Comparison of ENCODE assay signal across 8 cellular contexts in the genomic region with DNA sequence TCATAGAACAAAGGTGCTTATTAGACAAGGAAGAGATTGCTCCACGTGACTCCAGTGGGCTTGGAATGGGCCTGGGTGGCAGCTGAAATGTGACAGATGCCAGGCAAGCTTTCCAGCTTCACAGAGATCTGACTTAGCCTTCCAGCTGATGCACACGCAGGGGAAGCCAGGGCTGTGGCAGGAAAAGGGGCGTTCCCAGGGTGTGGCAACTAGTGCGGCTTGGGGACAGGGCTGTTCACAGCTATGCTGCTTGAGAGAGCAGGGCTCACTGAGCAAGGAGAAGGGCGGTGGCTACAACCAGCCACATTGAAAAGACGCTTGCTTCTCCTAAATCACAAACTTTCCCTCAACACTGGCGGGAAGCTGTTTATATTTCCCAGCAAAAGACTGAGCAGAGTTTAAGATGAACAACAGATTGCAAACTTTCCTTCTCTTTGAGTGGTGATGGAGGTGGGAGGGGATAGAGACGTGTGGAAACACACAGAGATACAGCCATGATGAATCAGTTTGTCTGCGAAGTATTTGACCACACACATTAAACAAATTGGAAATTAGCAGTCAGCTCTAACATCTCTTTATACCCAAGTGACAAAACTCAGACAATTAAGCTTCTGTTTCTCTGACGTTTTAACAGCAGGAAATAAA.
A peak's percentile ranks its signal among the peaks of the same experiment; 100 is the strongest.
DNase-seq lines count a peak whose midpoint lies in the region; ATAC-seq and TF ChIP-seq lines count a peak whose summit lies in the region.

No MANE protein-coding gene starts in this region.

- H3K4me1 ChIP-seq in left lung (no peaks in the 10 kb centered on the region), stomach (peaks cover 12 to 36% (median 31%) of the 10 kb centered on the region in 4 donors)

- peaks cover 56% of the 10 kb centered on the region for H3K27me3 Mint-ChIP-seq in activated naive CD8-positive, alpha-beta T cell treated with anti-CD3 and anti-CD28 coated beads for 36 hours

- no peaks in the 10 kb centered on the region for H3K9me3 Mint-ChIP-seq in activated naive CD8-positive, alpha-beta T cell treated with anti-CD3 and anti-CD28 coated beads for 36 hours

- H3K36me3 ChIP-seq in left lung (no peaks in the 10 kb centered on the region), stomach (no peaks in the 10 kb centered on the region)

- 31 to 40% (median 33%) methylated on average over 10 of the region's 10 CpGs for WGBS in stomach, 5 donors

- intact Hi-C loops in left lung (cut with DNase I), result no loop called here
- intact Hi-C loops in stomach (cut with DNase I; ENCODE audit: low total_unique reads), result no loop called here

- peaks cover 30% of the 10 kb centered on the region for H3K4me1 Mint-ChIP-seq in activated naive CD8-positive, alpha-beta T cell treated with anti-CD3 and anti-CD28 coated beads for 36 hours

- H3K27me3 ChIP-seq in left lung (peaks cover 0 to 11% of the 10 kb centered on the region in 2 donors), stomach (peaks cover 0 to 3% (median 0%) of the 10 kb centered on the region in 3 donors)

- peak overlapping the region; percentile 70 for H3K4me3 Mint-ChIP-seq in activated naive CD8-positive, alpha-beta T cell treated with anti-CD3 and anti-CD28 coated beads for 36 hours

- peak; percentile 58 for DNase-seq in AG08396 (ENCODE audit: low spot score)
- peak; percentile 52 for DNase-seq in NCI-H460 (ENCODE audit: extremely low read depth, low read depth)
- peak; percentile 64 for DNase-seq in activated naive CD8-positive, alpha-beta T cell treated with anti-CD3 and anti-CD28 coated beads for 36 hours
- no peak for DNase-seq in left lung
- peak; percentile 65 for DNase-seq in stomach
- no peak for DNase-seq in NCI-H748 treated with DMSO at 0.1 percent for 48 hours (lab: John Stamatoyannopoulos, UW)

- no peak for TF ChIP-seq CTCF in left lung (IDR thresholded peaks at IDR 0.05)
- no peak for TF ChIP-seq CTCF in stomach (IDR thresholded peaks at IDR 0.05)

- ATAC-seq in left lung, result peak; percentile 57
- ATAC-seq in GM18868 (IDR thresholded peaks at IDR 0.05; ENCODE audit: unreplicated experiment), result no peak
- no peak for ATAC-seq in HG02938 (IDR thresholded peaks at IDR 0.05; ENCODE audit: unreplicated experiment)

- no peak for TF ChIP-seq POLR2A in stomach (IDR thresholded peaks at IDR 0.05)

- H3K27ac ChIP-seq in left lung, result no peak overlapping the region
- peak overlapping the region in 4 of 5 donors; percentile 0 to 67 (median 44) for H3K27ac ChIP-seq in stomach

- no peak for TF ChIP-seq EP300 in stomach (IDR thresholded peaks at IDR 0.05)

- H3K9me3 ChIP-seq in left lung (no peaks in the 10 kb centered on the region), stomach (peaks cover 0 to 3% (median 3%) of the 10 kb centered on the region in 4 donors)

- H3K4me3 ChIP-seq in left lung, result no peak overlapping the region
- H3K4me3 ChIP-seq in stomach, result no peak overlapping the region

- peak overlapping the region; percentile 87 for H3K27ac Mint-ChIP-seq in activated naive CD8-positive, alpha-beta T cell treated with anti-CD3 and anti-CD28 coated beads for 36 hours

- H3K36me3 Mint-ChIP-seq in activated naive CD8-positive, alpha-beta T cell treated with anti-CD3 and anti-CD28 coated beads for 36 hours, result no peaks in the 10 kb centered on the region

Comparison
In these comparisons a context has a peak if more than half of its experiments do, and no peak if none do; other contexts are left out.
1. DNase-seq: peak in AG08396 (single experiment), NCI-H460 (single experiment), activated naive CD8-positive, alpha-beta T cell treated with anti-CD3 and anti-CD28 coated beads for 36 hours (single experiment) and stomach (single experiment); none in left lung (0 of 2) and NCI-H748 treated with DMSO at 0.1 percent for 48 hours (single experiment).
2. H3K27ac ChIP-seq: peak in stomach (4 of 5); none in left lung (0 of 2).